25 cellular contexts compared by ENCODE assay signal in genomic region chr15:36964626-36965025, GRCh38.
"Had no signal": no experiment of that assay in that cellular context is flagged by ENCODE, and none has a peak within 500 bp of the region (broad histone marks: within the 10 kb centered on the region; RNA-seq: fewer than 3 reads in every experiment).

No MANE protein-coding gene starts in this region.

- DNase-seq: colonic mucosa; cortex of kidney; effector CD8-positive, alpha-beta T cell; effector memory CD8-positive, alpha-beta T cell; endodermal cell; foreskin keratinocyte; heart left ventricle; hypothalamus; immature natural killer cell; islet precursor cell; kidney; kidney glomerular epithelial cell; left colon; left ventricle myocardium superior; lower lobe of right lung; mammary epithelial cell; mesendoderm; midbrain; mucosa of descending colon; naive B cell; naive thymus-derived CD8-positive, alpha-beta T cell had no signal

- H3K36me3 ChIP-seq: colonic mucosa, gastroesophageal sphincter, lower lobe of right lung had no signal

- ATAC-seq: effector memory CD8-positive, alpha-beta T cell; foreskin keratinocyte; gastroesophageal sphincter; heart left ventricle; left colon; left lobe of liver; left ventricle myocardium superior; lower lobe of right lung; mucosa of descending colon; naive thymus-derived CD8-positive, alpha-beta T cell had no signal

- H3K27ac ChIP-seq: colonic mucosa, esophagus muscularis mucosa, foreskin keratinocyte, gastroesophageal sphincter, heart left ventricle, hepatocyte, lower lobe of right lung had no signal

- H3K4me3 ChIP-seq: colonic mucosa, esophagus muscularis mucosa, gastroesophageal sphincter, heart left ventricle, hepatocyte, lower lobe of right lung, mucosa of descending colon had no signal

- H3K9me3 ChIP-seq: colonic mucosa, esophagus muscularis mucosa, gastroesophageal sphincter, heart left ventricle, lower lobe of right lung, mucosa of descending colon had no signal

- H3K27me3 ChIP-seq: esophagus muscularis mucosa, foreskin keratinocyte, gastroesophageal sphincter, heart left ventricle had no signal

- H3K4me1 ChIP-seq: colonic mucosa, lower lobe of right lung had no signal
